9 cellular contexts compared by ENCODE assay signal in the genomic region with DNA sequence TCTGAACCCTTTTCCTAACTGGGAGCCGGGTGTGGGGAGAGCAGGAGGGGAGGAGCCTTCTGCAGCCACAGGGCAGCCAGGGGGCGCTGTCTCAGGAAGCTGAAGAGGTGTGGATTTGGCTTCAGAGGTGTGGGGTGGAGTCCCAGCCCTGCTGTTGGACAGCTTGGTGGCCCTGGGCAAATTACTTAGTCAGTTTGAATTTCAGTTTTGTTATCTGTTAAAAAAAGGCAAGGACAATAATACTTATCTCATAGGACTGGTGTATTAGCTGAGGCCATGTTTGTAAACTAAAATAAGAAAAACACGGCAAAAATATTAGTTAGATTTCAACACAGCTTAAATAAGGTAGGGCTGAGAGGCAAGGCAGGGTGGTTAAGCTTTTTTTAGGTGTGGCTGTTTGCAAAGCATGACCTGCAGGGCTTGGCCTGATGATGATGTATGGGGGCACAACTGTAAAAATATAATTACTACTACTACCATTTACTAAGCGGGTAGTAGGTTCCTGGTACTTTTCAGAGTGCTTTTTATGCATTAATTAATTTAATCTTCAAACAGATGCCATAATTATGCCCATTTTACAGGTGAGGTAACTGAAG.
DNase-seq lines count a peak whose midpoint lies in the region; ATAC-seq, FAIRE-seq and TF ChIP-seq lines count a peak whose summit lies in the region.
"Had no signal": no experiment of that assay in that cellular context is flagged by ENCODE, and none has a peak within 500 bp of the region (broad histone marks: within the 10 kb centered on the region; RNA-seq: fewer than 3 reads in every experiment).

No MANE protein-coding gene starts in this region.

- H3K27ac ChIP-seq in SJCRH30 = no peak overlapping the region
- H3K27ac ChIP-seq in left ventricle myocardium inferior (replicated peaks) = peak overlapping the region; percentile 24

- H3K4me3 ChIP-seq in SJCRH30 = no peak overlapping the region
- H3K4me3 ChIP-seq in adipocyte (ENCODE audit: low read length) = no peak overlapping the region
- no peak overlapping the region for H3K4me3 ChIP-seq in left ventricle myocardium inferior

- H3K9me3 ChIP-seq in SJCRH30 (replicated peaks) = no peaks in the 10 kb centered on the region
- no peaks in the 10 kb centered on the region for H3K9me3 ChIP-seq in adipocyte (ENCODE audit: control insufficient read depth, low read length)
- H3K9me3 ChIP-seq in left ventricle myocardium inferior (replicated peaks) = no peaks in the 10 kb centered on the region

- H3K9ac ChIP-seq in adipocyte (ENCODE audit: low read length) = no peak overlapping the region

- H3K4me1 ChIP-seq in SJCRH30 (peaks cover under 1% of the 10 kb centered on the region; the same call in 1 of the 2 replicates), adipocyte (ENCODE audit: control insufficient read depth, insufficient read depth, low read length) (peaks cover 8% of the 10 kb centered on the region), left ventricle myocardium inferior (peaks cover 53% of the 10 kb centered on the region)

- no peaks in the 10 kb centered on the region for H3K27me3 ChIP-seq in SJCRH30
- peaks cover 19% of the 10 kb centered on the region for H3K27me3 ChIP-seq in adipocyte (replicated peaks; ENCODE audit: control insufficient read depth, insufficient read depth, low read length)
- H3K27me3 ChIP-seq in left ventricle myocardium inferior (ENCODE audit: low read depth) = no peaks in the 10 kb centered on the region

- ATAC-seq in GM21825 (IDR thresholded peaks at IDR 0.05; ENCODE audit: unreplicated experiment) = peak; percentile 82

- H3K36me3 ChIP-seq in SJCRH30 (peaks cover 6% of the 10 kb centered on the region), adipocyte (ENCODE audit: control insufficient read depth, insufficient read depth, low read length, severe bottlenecking) (no peaks in the 10 kb centered on the region), left ventricle myocardium inferior (no peaks in the 10 kb centered on the region)

- peak; percentile 92 for TF ChIP-seq CTCF in left ventricle myocardium inferior (IDR thresholded peaks at IDR 0.05; ENCODE audit: borderline replicate concordance)

- DNase-seq in LHCN-M2 (ENCODE audit: low read depth) (peak; percentile 58), SJCRH30 (peak; percentile 78 to 82), adipocyte (ENCODE audit: low read depth) (peak; percentile 82), left ventricle myocardium inferior (peak; percentile 84), retina (peak; percentile 67)
- DNase-seq in NK-92 treated with Interleukin-12 subunit alpha and Interleukin-12 subunit beta, amount 100 ng/mL, for 24 hours (lab: John Stamatoyannopoulos, UW) = no peak

- intact Hi-C loops in left ventricle myocardium inferior (cut with micrococcal nuclease) = loop anchor here (5.0 kb wide), 1 partner anchor 105 kb away; no protein-coding TSS in a partner anchor

- FAIRE-seq in G401.6 (lab: Jason Lieb, UNC) = peak; percentile 3
- FAIRE-seq: endometrium had no signal
